In the genomic region with DNA sequence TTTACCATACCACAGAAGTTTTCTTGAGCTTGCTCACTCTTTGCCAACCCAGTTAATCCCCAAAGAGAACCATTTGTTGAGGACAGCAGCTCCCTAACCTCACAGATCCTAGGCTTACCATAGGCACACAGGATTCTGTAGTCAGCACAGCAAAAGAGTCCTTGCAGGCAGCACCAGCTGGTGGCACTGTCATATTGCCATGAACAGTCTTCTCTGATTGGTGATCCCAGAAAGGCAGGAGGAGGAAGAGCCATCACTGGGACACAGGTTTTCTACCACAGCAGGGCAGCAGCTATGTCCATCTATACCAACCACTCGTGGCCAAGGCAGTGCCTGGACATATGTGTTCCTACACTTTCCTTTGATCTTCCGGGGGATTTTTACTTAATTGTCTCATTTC, we compare ENCODE assay signal across 8 cellular contexts.
DNase-seq lines count a peak whose midpoint lies in the region; ATAC-seq and TF ChIP-seq lines count a peak whose summit lies in the region.

No MANE protein-coding gene starts in this region.

- H3K27me3 ChIP-seq in H7 (ENCODE audit: control insufficient read depth, insufficient read depth, low read length) (no peaks in the 10 kb centered on the region), Peyer's patch (no peaks in the 10 kb centered on the region), parathyroid adenoma (ENCODE audit: control insufficient read depth, insufficient read depth, low read length) (no peaks in the 10 kb centered on the region)

- H3K9me3 ChIP-seq in Peyer's patch, result no peaks in the 10 kb centered on the region
- H3K9me3 ChIP-seq in parathyroid adenoma (ENCODE audit: control insufficient read depth, low read length), result no peaks in the 10 kb centered on the region

- H3K4me2 ChIP-seq in parathyroid adenoma (ENCODE audit: low read length), result no peak overlapping the region

- no peak overlapping the region for H3K9ac ChIP-seq in parathyroid adenoma

- peak; percentile 63 for TF ChIP-seq CTCF in 22Rv1 (IDR thresholded peaks at IDR 0.05)
- TF ChIP-seq CTCF in Peyer's patch (IDR thresholded peaks at IDR 0.05), result peak in 4 of 6 experiments; percentile 11 to 63 (median 56)
- peak; percentile 68 for TF ChIP-seq CTCF in parathyroid adenoma (IDR thresholded peaks at IDR 0.05)

- peak overlapping the region; percentile 17 for H2AFZ ChIP-seq in parathyroid adenoma

- H3K4me3 ChIP-seq in H7 (ENCODE audit: insufficient read depth, low read depth, low read length) (no peak overlapping the region), Peyer's patch (no peak overlapping the region), parathyroid adenoma (ENCODE audit: low read depth, low read length) (no peak overlapping the region)

- H3K27ac ChIP-seq in 22Rv1 (no peak overlapping the region), Peyer's patch (peak overlapping the region in 2 of 4 donors; percentile 36 to 37), parathyroid adenoma (no peak overlapping the region)

- no peaks in the 10 kb centered on the region for H3K36me3 ChIP-seq in H7 (replicated peaks; ENCODE audit: control insufficient read depth, insufficient read depth, low read length)
- H3K36me3 ChIP-seq in Peyer's patch, result no peaks in the 10 kb centered on the region
- H3K36me3 ChIP-seq in parathyroid adenoma (ENCODE audit: control insufficient read depth, insufficient read depth, low read length), result no peaks in the 10 kb centered on the region

- no peaks in the 10 kb centered on the region for H3K79me2 ChIP-seq in parathyroid adenoma

- peak; percentile 20 for DNase-seq in H7
- DNase-seq in Peyer's patch, result peak in 2 of 3 donors; percentile 57 to 58
- DNase-seq in fibroblast of peridontal ligament (ENCODE audit: extremely low read depth), result peak; percentile 17
- DNase-seq in epidermal melanocyte (ENCODE audit: insufficient read length, low spot score), result no peak

- ATAC-seq in GM18511 (IDR thresholded peaks at IDR 0.05; ENCODE audit: unreplicated experiment), result no peak
- ATAC-seq in HG03159 (IDR thresholded peaks at IDR 0.05; ENCODE audit: unreplicated experiment), result no peak

- no peak for TF ChIP-seq POLR2A in Peyer's patch (IDR thresholded peaks at IDR 0.05)

- H3K4me1 ChIP-seq in Peyer's patch, result no peaks in the 10 kb centered on the region
- peaks cover 25% of the 10 kb centered on the region for H3K4me1 ChIP-seq in parathyroid adenoma
